Comparison of ENCODE assay signal across 30 cellular contexts in genomic region chrX:119817130-119817690, GRCh38. TPM values are rescaled to one million over a fixed set of nuclear protein-coding genes. Genes with fewer than 3 reads are reported as not detected.
DNase-seq lines count a peak whose midpoint lies in the region; TF ChIP-seq lines count a peak whose summit lies in the region.
"Had no signal": no experiment of that assay in that cellular context is flagged by ENCODE, and none has a peak within 500 bp of the region (broad histone marks: within the 10 kb centered on the region; RNA-seq: fewer than 3 reads in every experiment).

No MANE protein-coding gene starts in this region.

- in situ Hi-C loops in SK-MEL-5 (cut with HindIII; ENCODE audit: low pct_unique_long_range_greater_than_20kb, low sequenced_read_pairs): no loop called here

- no peaks in the 10 kb centered on the region for H3K4me1 ChIP-seq in suprapubic skin
- H3K4me1 ChIP-seq in vagina: no peaks in the 10 kb centered on the region

- H3K9me3 ChIP-seq in suprapubic skin: no peaks in the 10 kb centered on the region
- H3K9me3 ChIP-seq in vagina: no peaks in the 10 kb centered on the region
- H3K9me3 ChIP-seq: MG63, ovary, SK-N-SH had no signal

- no peak overlapping the region for H3K27ac Mint-ChIP-seq in endothelial cell (ENCODE audit: unreplicated experiment)
- H3K27ac Mint-ChIP-seq: activated naive CD4-positive, alpha-beta T cell treated with anti-CD3 and anti-CD28 coated beads, Interleukin-2, amount 10 ng/mL, durations not matched to agents 7 days and 5 days; CD14-positive monocyte; HFFc6; memory B cell had no signal

- TF ChIP-seq CTCF in fibroblast of villous mesenchyme (IDR thresholded peaks at IDR 0.05; ENCODE audit: insufficient read depth, low read depth, low read length) (no peak), suprapubic skin (IDR thresholded peaks at IDR 0.05) (no peak), vagina (IDR thresholded peaks at IDR 0.05) (no peak), endothelial cell (IDR thresholded peaks at IDR 0.05; ENCODE audit: unreplicated experiment) (no peak)

- peak; percentile 7 for DNase-seq in GM03348 (ENCODE audit: low spot score)
- DNase-seq in SK-MEL-5 (ENCODE audit: low read depth, low spot score): peak; percentile 45
- DNase-seq in fibroblast of villous mesenchyme (ENCODE audit: low read depth): peak; percentile 51
- no peak for DNase-seq in suprapubic skin (ENCODE audit: low spot score in 2 of 2)
- no peak for DNase-seq in vagina (ENCODE audit: extremely low spot score in 2 of 2)
- DNase-seq in endothelial cell (ENCODE audit: low spot score): no peak
- no peak for DNase-seq in SHP77 (lab: John Stamatoyannopoulos, UW)
- DNase-seq: activated CD4-positive, alpha-beta T cell treated with anti-CD3 and anti-CD28 coated beads, Interleukin-2, amount 50 U/mL, for 4 hours; activated CD4-positive, CD25-positive, alpha-beta regulatory T cell; activated naive CD4-positive, alpha-beta T cell treated with anti-CD3 and anti-CD28 coated beads, Interleukin-2, amount 10 ng/mL, durations not matched to agents 7 days and 5 days; amniotic stem cell; Calu3; DND-41; glutamatergic neuron; HFFc6; MG63; NCI-H1105 treated with DMSO at 0.1 percent for 48 hours; NCI-H187 treated with DMSO at 0.1 percent for 48 hours; NCI-H2171; ovary; PC-3; retina; SK-N-SH; stimulated activated CD4-positive, alpha-beta T cell treated with anti-CD3 and anti-CD28 coated beads, Interleukin-2, amount 100 ng/mL, for 24 hours; trophoblast cell had no signal

- H3K36me3 Mint-ChIP-seq in endothelial cell (ENCODE audit: low read depth, unreplicated experiment): no peaks in the 10 kb centered on the region
- H3K36me3 Mint-ChIP-seq: activated naive CD4-positive, alpha-beta T cell treated with anti-CD3 and anti-CD28 coated beads, Interleukin-2, amount 10 ng/mL, durations not matched to agents 7 days and 5 days; CD14-positive monocyte; memory B cell had no signal

- no peaks in the 10 kb centered on the region for H3K4me1 Mint-ChIP-seq in endothelial cell (ENCODE audit: unreplicated experiment)

- H3K9me3 Mint-ChIP-seq in endothelial cell (ENCODE audit: unreplicated experiment): no peaks in the 10 kb centered on the region
- H3K9me3 Mint-ChIP-seq: activated naive CD4-positive, alpha-beta T cell treated with anti-CD3 and anti-CD28 coated beads, Interleukin-2, amount 10 ng/mL, durations not matched to agents 7 days and 5 days; HFFc6; memory B cell had no signal

- TF ChIP-seq POLR2A in suprapubic skin (IDR thresholded peaks at IDR 0.05) (no peak), vagina (IDR thresholded peaks at IDR 0.05) (no peak)

- peak overlapping the region; percentile 62 for H3K27ac ChIP-seq in suprapubic skin
- no peak overlapping the region for H3K27ac ChIP-seq in vagina
- H3K27ac ChIP-seq: KMS-11, ovary had no signal

- H3K36me3 ChIP-seq in suprapubic skin: no peaks in the 10 kb centered on the region
- H3K36me3 ChIP-seq in vagina: no peaks in the 10 kb centered on the region
- H3K36me3 ChIP-seq: MG63, ovary had no signal

- H3K27me3 Mint-ChIP-seq in endothelial cell (ENCODE audit: unreplicated experiment): no peaks in the 10 kb centered on the region
- H3K27me3 Mint-ChIP-seq: activated naive CD4-positive, alpha-beta T cell treated with anti-CD3 and anti-CD28 coated beads, Interleukin-2, amount 10 ng/mL, durations not matched to agents 7 days and 5 days; memory B cell had no signal

- H3K4me3 Mint-ChIP-seq in endothelial cell (ENCODE audit: unreplicated experiment): no peak overlapping the region
- H3K4me3 Mint-ChIP-seq: activated naive CD4-positive, alpha-beta T cell treated with anti-CD3 and anti-CD28 coated beads, Interleukin-2, amount 10 ng/mL, durations not matched to agents 7 days and 5 days; CD14-positive monocyte; HFFc6; memory B cell had no signal

- no peak overlapping the region for H3K4me3 ChIP-seq in fibroblast of villous mesenchyme (ENCODE audit: low read depth, low read length)
- no peak overlapping the region for H3K4me3 ChIP-seq in suprapubic skin
- no peak overlapping the region for H3K4me3 ChIP-seq in vagina
- H3K4me3 ChIP-seq: MG63, ovary had no signal

- TF ChIP-seq EP300 in suprapubic skin (IDR thresholded peaks at IDR 0.05): no peak

- intact Hi-C loops in vagina (cut with DNase I): no loop called here

- no peaks in the 10 kb centered on the region for H3K27me3 ChIP-seq in suprapubic skin
- no peaks in the 10 kb centered on the region for H3K27me3 ChIP-seq in vagina
- H3K27me3 ChIP-seq: MG63, ovary had no signal

- 76% methylated on average over 6 of the region's 6 CpGs for WGBS in suprapubic skin

RNA-seq across cellular contexts. Expression of gene RPL39, which starts 25.8 kb away (rescaled TPM):
- 2,526 and 2,613 TPM in 2 replicates for total RNA-seq in SK-MEL-5 (2014; rRNA removed; shearing (Covaris generic))
- polyA plus RNA-seq in SK-MEL-5 (2015; cell fraction: cytosol; rRNA removed): 1,915 and 2,067 TPM in 2 replicates
- 251 and 430 TPM in 2 replicates for polyA plus RNA-seq in SK-MEL-5 (2015; cell fraction: nucleus; rRNA removed)
- total RNA-seq in fibroblast of villous mesenchyme (937 and 1,300 TPM in 2 replicates), suprapubic skin (1,000 to 10,000 TPM; 1,738 to 4,612 (median 3,853) TPM), vagina (1,813 TPM), endothelial cell (ENCODE audit: unreplicated experiment) (1,381 TPM)

RNA-seq across cellular contexts. Expression of gene UPF3B, which starts 35.6 kb away (rescaled TPM):
- total RNA-seq in SK-MEL-5 (2014; rRNA removed; shearing (Covaris generic)): 3.9 and 4.5 TPM in 2 replicates
- 8.2 and 9.7 TPM in 2 replicates for polyA plus RNA-seq in SK-MEL-5 (2015; cell fraction: cytosol; rRNA removed)
- 8.2 and 16.6 TPM in 2 replicates for polyA plus RNA-seq in SK-MEL-5 (2015; cell fraction: nucleus; rRNA removed)
- 1.3 and 1.7 TPM in 2 replicates for total RNA-seq in fibroblast of villous mesenchyme
- total RNA-seq in suprapubic skin: 1 to 10 TPM; 2.7 to 6.6 (median 5.5) TPM
- 2.5 TPM for total RNA-seq in vagina
- 11.8 TPM for total RNA-seq in endothelial cell (ENCODE audit: unreplicated experiment)

RNA-seq across cellular contexts. Expression of gene RNF113A, which starts 54.3 kb away (rescaled TPM):
- total RNA-seq in SK-MEL-5 (2014; rRNA removed; shearing (Covaris generic)): 25.7 and 27.0 TPM in 2 replicates
- 23.3 and 27.5 TPM in 2 replicates for polyA plus RNA-seq in SK-MEL-5 (2015; cell fraction: cytosol; rRNA removed)
- 17.9 and 19.4 TPM in 2 replicates for polyA plus RNA-seq in SK-MEL-5 (2015; cell fraction: nucleus; rRNA removed)
- 9.1 and 12.9 TPM in 2 replicates for total RNA-seq in fibroblast of villous mesenchyme
- total RNA-seq in suprapubic skin: 10 to 100 TPM; 13.9 to 22.2 (median 18.6) TPM
- 11.8 TPM for total RNA-seq in vagina
- total RNA-seq in endothelial cell (ENCODE audit: unreplicated experiment): 16.7 TPM

RNA-seq across cellular contexts. Expression of gene NDUFA1, which starts 54.4 kb away (rescaled TPM):
- total RNA-seq in SK-MEL-5 (2014; rRNA removed; shearing (Covaris generic)): 153 and 162 TPM in 2 replicates
- polyA plus RNA-seq in SK-MEL-5 (2015; cell fraction: cytosol; rRNA removed): 61.1 and 87.0 TPM in 2 replicates
- polyA plus RNA-seq in SK-MEL-5 (2015; cell fraction: nucleus; rRNA removed): 8.3 and 15.2 TPM in 2 replicates
- total RNA-seq in fibroblast of villous mesenchyme (67.8 and 68.6 TPM in 2 replicates), suprapubic skin (10 to 100 TPM; 28.7 to 52.9 (median 48.0) TPM), vagina (25.8 TPM), endothelial cell (ENCODE audit: unreplicated experiment) (95.0 TPM)

RNA-seq across cellular contexts. Expression of gene SOWAHD, which starts 58.8 kb away (rescaled TPM):
- total RNA-seq in SK-MEL-5 (2014; rRNA removed; shearing (Covaris generic)): 0.19 TPM in 1 of 2 replicates, not detected in the other
- 0.27 TPM in 1 of 2 replicates, not detected in the other for polyA plus RNA-seq in SK-MEL-5 (2015; cell fraction: cytosol; rRNA removed)
- polyA plus RNA-seq in SK-MEL-5 (2015; cell fraction: nucleus; rRNA removed): not detected in 2 replicates
- total RNA-seq in fibroblast of villous mesenchyme (0.43 TPM in 1 of 2 replicates, not detected in the other), suprapubic skin (under 1 TPM in 1 of 4 donors, not detected in 3; 0.64 TPM), vagina (not detected), endothelial cell (ENCODE audit: unreplicated experiment) (not detected)
- total RNA-seq: Calu3, NCI-H460 had no signal
- polyA plus RNA-seq: neural cell had no signal

Comparison
In these comparisons a context has a peak if more than half of its experiments do, and no peak if none do; other contexts are left out.
1. DNase-seq: peak in GM03348 (single experiment), SK-MEL-5 (single experiment) and fibroblast of villous mesenchyme (single experiment); none in suprapubic skin (0 of 2), vagina (0 of 2), endothelial cell (single experiment) and SHP77 (0 of 2).